8 cellular contexts compared by ENCODE assay signal in the genomic region with DNA sequence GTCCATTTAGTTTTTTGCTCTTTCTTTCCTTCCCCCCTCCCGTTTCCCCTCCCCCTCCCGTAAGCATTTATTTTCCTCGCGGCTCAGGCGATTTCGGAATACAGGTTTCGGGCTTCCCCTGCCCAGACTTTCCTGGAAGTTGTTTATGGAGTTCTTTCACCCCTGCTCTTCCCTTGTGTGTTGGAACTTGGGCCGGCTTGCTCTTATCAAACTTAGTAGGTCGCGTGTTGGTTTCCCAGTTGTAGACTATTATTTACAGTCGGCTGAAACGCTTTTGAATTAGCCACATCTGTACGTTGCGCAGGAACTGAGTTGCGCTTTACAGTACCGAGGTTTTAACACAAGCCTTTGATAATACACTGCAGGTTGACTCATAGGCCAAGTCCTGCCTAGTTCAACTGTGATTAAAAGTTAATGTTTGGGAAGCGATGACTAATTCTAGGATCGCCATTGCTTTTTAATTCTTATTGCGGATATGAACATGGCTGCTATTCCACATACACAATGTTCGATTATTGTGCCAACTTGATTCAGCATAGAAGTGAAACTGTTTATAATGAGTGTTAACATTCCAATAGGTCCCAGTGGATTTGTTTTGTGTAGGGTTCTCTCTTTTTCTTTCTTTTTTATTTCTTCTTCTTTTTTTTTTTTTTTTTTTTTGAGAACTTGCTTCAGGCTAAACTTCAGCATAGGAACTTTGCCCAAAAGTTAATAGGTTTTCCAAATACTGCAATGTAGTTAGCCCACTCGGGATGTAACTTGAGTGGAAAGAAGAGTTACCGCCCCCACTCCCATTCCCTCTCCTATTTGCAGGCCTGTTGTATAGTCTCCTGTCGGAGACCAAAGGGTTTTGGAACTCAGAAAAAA. TPM values are rescaled to one million over a fixed set of nuclear protein-coding genes. Genes with fewer than 3 reads are reported as not detected.
DNase-seq lines count a peak whose midpoint lies in the region; ATAC-seq, FAIRE-seq and TF ChIP-seq lines count a peak whose summit lies in the region.

No MANE protein-coding gene starts in this region.

- H3K27ac ChIP-seq in A549 (peak overlapping the region; percentile 99), neural progenitor cell (peak overlapping the region; percentile 92)

- CTCF ChIA-PET in A549 (lab: Yijun Ruan, JAX), result no interaction called here

- H3K9me3 Mint-ChIP-seq in HFFc6 (no peaks in the 10 kb centered on the region), neural progenitor cell (no peaks in the 10 kb centered on the region)
- no peaks in the 10 kb centered on the region for H3K9me3 Mint-ChIP-seq in activated T-cell treated with anti-CD3 and anti-CD28 coated beads, Interleukin-2, amount 50 U/mL, for 4 hours

- peak; percentile 63 to 89 for DNase-seq in A549 (ENCODE audit: low read depth in 1 of 2, low spot score in 1 of 2)
- DNase-seq in HFFc6, result peak; percentile 92
- no peak for DNase-seq in activated T-cell treated with anti-CD3 and anti-CD28 coated beads, Interleukin-2, amount 50 U/mL, for 4 hours
- peak; percentile 80 for DNase-seq in fibroblast of the conjunctiva (ENCODE audit: low read depth)
- DNase-seq in neural progenitor cell (ENCODE audit: low spot score), result peak; percentile 60
- no peak for DNase-seq in cortex of kidney (lab: John Stamatoyannopoulos, UW)
- no peak for DNase-seq in DMS79 (lab: John Stamatoyannopoulos, UW)

- peaks cover 15% of the 10 kb centered on the region for H3K27me3 ChIP-seq in neural progenitor cell

- H3K4me1 Mint-ChIP-seq in HFFc6 (ENCODE audit: low read depth), result peaks cover 54% of the 10 kb centered on the region
- H3K4me1 Mint-ChIP-seq in activated T-cell treated with anti-CD3 and anti-CD28 coated beads, Interleukin-2, amount 50 U/mL, for 4 hours (ENCODE audit: low read depth), result peaks cover 12% of the 10 kb centered on the region
- H3K4me1 Mint-ChIP-seq in neural progenitor cell, result peaks cover 54% of the 10 kb centered on the region

- POLR2A ChIA-PET in A549 (lab: Yijun Ruan, JAX), result no interaction called here

- peak overlapping the region; percentile 90 for H3K4me3 ChIP-seq in A549
- H3K4me3 ChIP-seq in neural progenitor cell, result peak overlapping the region; percentile 79

- peak; percentile 72 for FAIRE-seq in A549 (lab: Jason Lieb, UNC)

- peaks cover 69% of the 10 kb centered on the region for H3K79me2 ChIP-seq in neural progenitor cell (ENCODE audit: low read depth)

- H3K4me1 ChIP-seq in A549 (peaks cover 47% of the 10 kb centered on the region), neural progenitor cell (peaks cover 49% of the 10 kb centered on the region)

- no peaks in the 10 kb centered on the region for H3K27me3 Mint-ChIP-seq in HFFc6 (ENCODE audit: insufficient read depth)
- peaks cover 55% of the 10 kb centered on the region for H3K27me3 Mint-ChIP-seq in activated T-cell treated with anti-CD3 and anti-CD28 coated beads, Interleukin-2, amount 50 U/mL, for 4 hours (ENCODE audit: low read depth)
- peaks cover 5% of the 10 kb centered on the region for H3K27me3 Mint-ChIP-seq in neural progenitor cell (ENCODE audit: insufficient read depth, low read depth)

- H3K4me3 Mint-ChIP-seq in HFFc6, result peak overlapping the region; percentile 97
- H3K4me3 Mint-ChIP-seq in activated T-cell treated with anti-CD3 and anti-CD28 coated beads, Interleukin-2, amount 50 U/mL, for 4 hours, result peak overlapping the region; percentile 73
- peak overlapping the region; percentile 97 for H3K4me3 Mint-ChIP-seq in neural progenitor cell

- H3F3A ChIP-seq in neural progenitor cell (ENCODE audit: low read depth), result peaks cover 46% of the 10 kb centered on the region

- H2AFZ ChIP-seq in neural progenitor cell (replicated peaks), result peak overlapping the region; percentile 38

- peak in 1 of 2 experiments; percentile 30; a peak in 1 of 5 replicates for TF ChIP-seq EP300 in A549 (IDR thresholded peaks at IDR 0.05)

- peaks cover 4% of the 10 kb centered on the region for H3K36me3 ChIP-seq in neural progenitor cell

- H3K27ac Mint-ChIP-seq in HFFc6, result peak overlapping the region; percentile 98
- peak overlapping the region; percentile 100 for H3K27ac Mint-ChIP-seq in neural progenitor cell

- no peak for TF ChIP-seq RAD21 in A549 (conservative IDR thresholded peaks at IDR 0.05 in 1 of 2, IDR thresholded peaks at IDR 0.05 in 1 of 2)

- peak overlapping the region; percentile 57 for H3K9ac ChIP-seq in neural progenitor cell

- ATAC-seq in A549, result peak; percentile 58 to 76
- peak; percentile 35 to 47 for ATAC-seq in activated T-cell treated with anti-CD3 and anti-CD28 coated beads, Interleukin-2, amount 50 U/mL, for 4 hours
- ATAC-seq in GM21423 (IDR thresholded peaks at IDR 0.05; ENCODE audit: unreplicated experiment), result no peak

- peaks cover 40% of the 10 kb centered on the region for H3K36me3 Mint-ChIP-seq in HFFc6 (ENCODE audit: low read depth)
- no peaks in the 10 kb centered on the region for H3K36me3 Mint-ChIP-seq in activated T-cell treated with anti-CD3 and anti-CD28 coated beads, Interleukin-2, amount 50 U/mL, for 4 hours (ENCODE audit: insufficient read depth)
- peaks cover 5% of the 10 kb centered on the region for H3K36me3 Mint-ChIP-seq in neural progenitor cell

- WGBS in A549 (ENCODE audit: missing lambda C conversion rate), result under 1% methylated on average over 17 of the region's 23 CpGs

- TF ChIP-seq CTCF in A549 (IDR thresholded peaks at IDR 0.05), result no peak
- no peak for TF ChIP-seq CTCF in HFFc6 (IDR thresholded peaks at IDR 0.05)
- TF ChIP-seq CTCF in neural progenitor cell (IDR thresholded peaks at IDR 0.05), result no peak

- H4K20me1 ChIP-seq in neural progenitor cell (ENCODE audit: low read depth), result peaks cover 42% of the 10 kb centered on the region

- H3K4me2 ChIP-seq in A549 (peak overlapping the region; percentile 84), neural progenitor cell (peak overlapping the region; percentile 85)

- no peaks in the 10 kb centered on the region for H3K9me3 ChIP-seq in A549
- H3K9me3 ChIP-seq in neural progenitor cell (ENCODE audit: low read depth), result no peaks in the 10 kb centered on the region

- TF ChIP-seq POLR2A in A549 (IDR thresholded peaks at IDR 0.05; ENCODE audit: low read length), result no peak

TF ChIP-seq in A549, 52 proteins besides CTCF, POLR2A, EP300 and RAD21 (continues in another document):
- TF ChIP-seq POLR2AphosphoS2 (conservative IDR thresholded peaks at IDR 0.05; ENCODE audit: low read length), result no peak
- TF ChIP-seq JUN (IDR thresholded peaks at IDR 0.05), result peak; percentile 47 to 58; a peak in 3 of 5 replicates
- no peak for TF ChIP-seq HOXA7 (CRISPR knock-in tag; IDR thresholded peaks at IDR 0.05)
- TF ChIP-seq NPAS2 (CRISPR knock-in tag; IDR thresholded peaks at IDR 0.05; ENCODE audit: borderline replicate concordance), result no peak
- TF ChIP-seq, protein P1, sequence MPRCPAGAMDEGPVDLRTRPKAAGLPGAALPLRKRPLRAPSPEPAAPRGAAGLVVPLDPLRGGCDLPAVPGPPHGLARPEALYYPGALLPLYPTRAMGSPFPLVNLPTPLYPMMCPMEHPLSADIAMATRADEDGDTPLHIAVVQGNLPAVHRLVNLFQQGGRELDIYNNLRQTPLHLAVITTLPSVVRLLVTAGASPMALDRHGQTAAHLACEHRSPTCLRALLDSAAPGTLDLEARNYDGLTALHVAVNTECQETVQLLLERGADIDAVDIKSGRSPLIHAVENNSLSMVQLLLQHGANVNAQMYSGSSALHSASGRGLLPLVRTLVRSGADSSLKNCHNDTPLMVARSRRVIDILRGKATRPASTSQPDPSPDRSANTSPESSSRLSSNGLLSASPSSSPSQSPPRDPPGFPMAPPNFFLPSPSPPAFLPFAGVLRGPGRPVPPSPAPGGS (IDR thresholded peaks at IDR 0.05), result peak; percentile 40; the same call in 1 of the 3 replicates
- TF ChIP-seq, protein P2, sequence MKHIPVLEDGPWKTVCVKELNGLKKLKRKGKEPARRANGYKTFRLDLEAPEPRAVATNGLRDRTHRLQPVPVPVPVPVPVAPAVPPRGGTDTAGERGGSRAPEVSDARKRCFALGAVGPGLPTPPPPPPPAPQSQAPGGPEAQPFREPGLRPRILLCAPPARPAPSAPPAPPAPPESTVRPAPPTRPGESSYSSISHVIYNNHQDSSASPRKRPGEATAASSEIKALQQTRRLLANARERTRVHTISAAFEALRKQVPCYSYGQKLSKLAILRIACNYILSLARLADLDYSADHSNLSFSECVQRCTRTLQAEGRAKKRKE (CRISPR knock-in tag; IDR thresholded peaks at IDR 0.05; ENCODE audit: low read depth), result no peak
- TF ChIP-seq CHD4 (IDR thresholded peaks at IDR 0.05; ENCODE audit: borderline replicate concordance), result no peak
- TF ChIP-seq SMC3 (IDR thresholded peaks at IDR 0.05), result 0 out of 3 replicates have a peak, but pooled peaks have one; percentile 0
- no peak for TF ChIP-seq RCOR1 (IDR thresholded peaks at IDR 0.05; ENCODE audit: low read depth, low read length)
- TF ChIP-seq, protein P3, sequence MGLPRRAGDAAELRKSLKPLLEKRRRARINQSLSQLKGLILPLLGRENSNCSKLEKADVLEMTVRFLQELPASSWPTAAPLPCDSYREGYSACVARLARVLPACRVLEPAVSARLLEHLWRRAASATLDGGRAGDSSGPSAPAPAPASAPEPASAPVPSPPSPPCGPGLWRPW (IDR thresholded peaks at IDR 0.05), result no peak
- peak; percentile 73 for TF ChIP-seq JUNB (IDR thresholded peaks at IDR 0.05)
- TF ChIP-seq HEYL (CRISPR knock-in tag; IDR thresholded peaks at IDR 0.05), result no peak
- TF ChIP-seq FOSL2 (IDR thresholded peaks at IDR 0.05), result peak; percentile 65
- peak; percentile 94 for TF ChIP-seq FOSL2 (CRISPR knock-in tag; IDR thresholded peaks at IDR 0.05)
- TF ChIP-seq, protein P4, sequence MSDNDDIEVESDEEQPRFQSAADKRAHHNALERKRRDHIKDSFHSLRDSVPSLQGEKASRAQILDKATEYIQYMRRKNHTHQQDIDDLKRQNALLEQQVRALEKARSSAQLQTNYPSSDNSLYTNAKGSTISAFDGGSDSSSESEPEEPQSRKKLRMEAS (IDR thresholded peaks at IDR 0.05), result no peak
- no peak for TF ChIP-seq FOXS1 (CRISPR knock-in tag; IDR thresholded peaks at IDR 0.05)
- TF ChIP-seq EHMT2 (IDR thresholded peaks at IDR 0.05; ENCODE audit: low read depth), result no peak
- TF ChIP-seq TFCP2L1 (CRISPR knock-in tag; IDR thresholded peaks at IDR 0.05), result no peak
- peak in 1 of 2 experiments; percentile 61; a peak in 1 of 4 replicates for TF ChIP-seq CEBPB (IDR thresholded peaks at IDR 0.05)
- no peak for TF ChIP-seq ZSCAN20 (CRISPR knock-in tag; IDR thresholded peaks at IDR 0.05)

RNA-seq across cellular contexts. Expression of a gene that starts 1.8 kb away (rescaled TPM):
- polyA plus RNA-seq in A549 (2011; rRNA removed) (48.0 and 73.6 TPM in 2 replicates), A549 (2017; fragmentation: RNase III; extraction: RNeasy Plus Mini Kit Qiagen cat#74134 plus additional on column Dnase treatment) (36.4 to 40.4 TPM (median 39.6 TPM) in 3 replicates)
- polyA plus RNA-seq in A549 (2012; cell fraction: cytosol; rRNA removed), result 23.1 and 30.4 TPM in 2 replicates
- 25.1 and 25.8 TPM in 2 replicates for polyA plus RNA-seq in A549 (2012; cell fraction: nucleus; rRNA removed)
- polyA minus RNA-seq in A549 (2011; rRNA and poly(A)+ RNA removed), result 140 and 142 TPM in 2 replicates
- 100 to 1,000 TPM; 120 to 159 (median 133) TPM for total RNA-seq in HFFc6 (2021; fragmentation: NEBNext Ultra II Directional; extraction: Animal tissue kit (Norgen Biotek cat#: 25700))
- under 1 TPM; 0.15 to 0.45 (median 0.35) TPM for total RNA-seq in activated T-cell treated with anti-CD3 and anti-CD28 coated beads, Interleukin-2, amount 50 U/mL, for 4 hours
- 59.9 and 91.4 TPM in 2 replicates for total RNA-seq in neural progenitor cell (ENCODE audit: low replicate concordance)

Comparison
In these comparisons a context has a peak if more than half of its experiments do, and no peak if none do; other contexts are left out.
1. DNase-seq: peak in A549 (2 of 2), HFFc6 (single experiment), fibroblast of the conjunctiva (single experiment) and neural progenitor cell (single experiment); none in activated T-cell treated with anti-CD3 and anti-CD28 coated beads, Interleukin-2, amount 50 U/mL, for 4 hours (single experiment), cortex of kidney (single experiment) and DMS79 (single experiment).
2. RNA of a gene that starts 1.8 kb away (total RNA-seq): 120 to 159 TPM in HFFc6 and 59.9 to 91.4 TPM in neural progenitor cell; 0.15 to 0.45 TPM in activated T-cell treated with anti-CD3 and anti-CD28 coated beads, Interleukin-2, amount 50 U/mL, for 4 hours; every median in the first group is over 10 times any median in the second.
3. Peak in every context shown above with its lines, with median percentiles within 50 percentile points of each other: H3K4me3 Mint-ChIP-seq.